In genomic region chr5:69466375-69466774, GRCh38 we compare ENCODE assay signal across 4 cellular contexts.
TF ChIP-seq lines count a peak whose summit lies in the region.

No MANE protein-coding gene starts in this region.

TF ChIP-seq in A549, 52 proteins besides CTCF, POLR2A, EP300 and RAD21:
- peak; percentile 21 for TF ChIP-seq MAFK (IDR thresholded peaks at IDR 0.05; ENCODE audit: partially characterized antibody)
TF ChIP-seq in A549: peak in this region for 1; not testable (repeated sequence) for 51.

TF ChIP-seq in HEK293, 187 proteins besides CTCF, POLR2A, EP300 and RAD21:
- TF ChIP-seq SP2 (tag by site-specific recombination; IDR thresholded peaks at IDR 0.05), result 0 out of 2 replicates have a peak, but pooled peaks have one; percentile 23
TF ChIP-seq in HEK293: peak in this region for 1; not testable (repeated sequence) for 186.

TF ChIP-seq in WTC11, 78 proteins besides CTCF, POLR2A, EP300 and RAD21:
- peak; percentile 59 for TF ChIP-seq NFYB (CRISPR knock-in tag; conservative IDR thresholded peaks at IDR 0.05; ENCODE audit: low read depth)

TF ChIP-seq in K562, 482 proteins besides CTCF, POLR2A, EP300 and RAD21:
- TF ChIP-seq ZNF316 (IDR thresholded peaks at IDR 0.05) (0 out of 2 replicates have a peak, but pooled peaks have one; percentile 29), ASH1L (IDR thresholded peaks at IDR 0.05; ENCODE audit: borderline replicate concordance, low read depth, partially characterized antibody) (peak; percentile 60), NFYB (IDR thresholded peaks at IDR 0.05; ENCODE audit: extremely low read depth, insufficient read length) (peak; percentile 41), SRF (CRISPR knock-in tag; IDR thresholded peaks at IDR 0.05) (peak in 1 of 2 experiments; percentile 82; a peak in 1 of 4 replicates), CC2D1A (IDR thresholded peaks at IDR 0.05) (0 out of 2 replicates have a peak, but pooled peaks have one; percentile 45)
